In the genomic region with DNA sequence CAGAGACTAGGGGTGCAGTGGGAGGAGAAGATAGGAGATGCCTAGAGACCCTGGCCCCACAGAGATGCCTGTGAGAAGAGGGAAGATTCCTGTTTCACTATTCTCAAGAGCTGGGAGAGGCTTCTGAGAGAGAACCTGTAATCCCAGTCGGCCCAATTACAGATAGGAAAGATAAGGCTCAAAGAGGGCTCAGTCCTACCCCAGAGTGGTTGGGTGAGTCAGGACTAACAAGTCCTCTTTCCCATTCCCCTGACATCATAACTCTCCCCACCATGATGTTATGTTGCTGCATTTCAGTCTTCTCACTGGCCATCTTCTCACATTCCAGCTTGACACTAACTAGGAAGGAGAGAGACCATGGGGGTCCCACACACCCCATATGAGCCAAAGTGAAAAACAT, we compare ENCODE assay signal across 26 cellular contexts. TPM values are rescaled to one million over a fixed set of nuclear protein-coding genes. Genes with fewer than 3 reads are reported as not detected.
A peak's percentile ranks its signal among the peaks of the same experiment; 100 is the strongest.
DNase-seq lines count a peak whose midpoint lies in the region; ATAC-seq, FAIRE-seq and TF ChIP-seq lines count a peak whose summit lies in the region.
"Had no signal": no experiment of that assay in that cellular context is flagged by ENCODE, and none has a peak within 500 bp of the region (broad histone marks: within the 10 kb centered on the region; RNA-seq: fewer than 3 reads in every experiment).

No MANE protein-coding gene starts in this region.

- H3K27ac ChIP-seq in foreskin keratinocyte (no peak overlapping the region), trophoblast cell (ENCODE audit: low read depth, low read length) (no peak overlapping the region)
- H3K27ac ChIP-seq: cardiac muscle cell, transverse colon had no signal

- no peak for TF ChIP-seq CTCF in foreskin keratinocyte (conservative IDR thresholded peaks at IDR 0.05)

- no peak overlapping the region for H3K4me3 Mint-ChIP-seq in T-helper 17 cell
- H3K4me3 Mint-ChIP-seq in activated T-cell treated with anti-CD3 and anti-CD28 coated beads, Interleukin-2, amount 50 U/mL, for 4 hours = no peak overlapping the region
- H3K4me3 Mint-ChIP-seq: activated T-cell treated with anti-CD3 and anti-CD28 coated beads, Interleukin-2, amount 50 U/mL, for 72 hours; CD4-positive, CD25-positive, alpha-beta regulatory T cell had no signal

- H3K4me1 ChIP-seq in foreskin keratinocyte = no peaks in the 10 kb centered on the region
- H3K4me1 ChIP-seq in trophoblast cell (ENCODE audit: control insufficient read depth in 1 of 2, insufficient read depth in 2 of 2, low read length in 2 of 2) = peaks cover 9 to 14% of the 10 kb centered on the region in 2 experiments

- H2BK120ac ChIP-seq in trophoblast cell (ENCODE audit: insufficient read depth, low read length, poor library complexity) = no peak overlapping the region

- no peak overlapping the region for H4K12ac ChIP-seq in trophoblast cell (ENCODE audit: low read depth, low read length)

- WGBS in trophoblast cell (ENCODE audit: extremely low coverage, insufficient coverage, insufficient read length) = no CpG with 5 or more reads among the region's 1 CpG

- H3K9me3 Mint-ChIP-seq in activated T-cell treated with anti-CD3 and anti-CD28 coated beads, Interleukin-2, amount 50 U/mL, for 4 hours = no peaks in the 10 kb centered on the region
- H3K9me3 Mint-ChIP-seq: activated T-cell treated with anti-CD3 and anti-CD28 coated beads, Interleukin-2, amount 50 U/mL, for 72 hours had no signal

- no peak for TF ChIP-seq POLR2A in H54 (IDR thresholded peaks at IDR 0.05; ENCODE audit: low read depth, low read length)

- no peak overlapping the region for H3K14ac ChIP-seq in trophoblast cell (ENCODE audit: low read length)

- H2BK5ac ChIP-seq in trophoblast cell (ENCODE audit: low read depth, low read length, poor library complexity) = no peak overlapping the region

- H3K9me3 ChIP-seq in T-helper 17 cell (ENCODE audit: control insufficient read depth, low read length, poor library complexity, severe bottlenecking) (no peaks in the 10 kb centered on the region), trophoblast cell (ENCODE audit: insufficient read depth, low read depth, low read length) (no peaks in the 10 kb centered on the region)
- H3K9me3 ChIP-seq: heart left ventricle, transverse colon had no signal

- FAIRE-seq in H54 (lab: Jason Lieb, UNC) = peak; percentile 15
- FAIRE-seq: endometrium, G401.6 had no signal

- H3K4me1 Mint-ChIP-seq in T-helper 17 cell = peaks cover 11% of the 10 kb centered on the region
- no peaks in the 10 kb centered on the region for H3K4me1 Mint-ChIP-seq in activated T-cell treated with anti-CD3 and anti-CD28 coated beads, Interleukin-2, amount 50 U/mL, for 4 hours (ENCODE audit: low read depth)

- H3K36me3 Mint-ChIP-seq in T-helper 17 cell (ENCODE audit: low read depth) = peaks cover 11% of the 10 kb centered on the region
- peaks cover 4% of the 10 kb centered on the region for H3K36me3 Mint-ChIP-seq in activated T-cell treated with anti-CD3 and anti-CD28 coated beads, Interleukin-2, amount 50 U/mL, for 4 hours (ENCODE audit: insufficient read depth)

- H3K4me3 ChIP-seq in trophoblast cell (ENCODE audit: low read depth, low read length) = no peak overlapping the region
- H3K4me3 ChIP-seq: cardiac muscle cell, heart left ventricle, transverse colon had no signal

- H3K9ac ChIP-seq in trophoblast cell (ENCODE audit: low read length) = no peak overlapping the region

- no peak overlapping the region for H4K91ac ChIP-seq in trophoblast cell (ENCODE audit: low read depth, low read length)

- H3K79me1 ChIP-seq in trophoblast cell (ENCODE audit: low read length) = no peaks in the 10 kb centered on the region

- H4K8ac ChIP-seq in trophoblast cell (ENCODE audit: low read depth, low read length) = no peak overlapping the region

- H3K36me3 ChIP-seq in trophoblast cell (ENCODE audit: control insufficient read depth in 1 of 2, insufficient read depth in 2 of 2, low read length in 2 of 2) = peaks cover 0 to 2% of the 10 kb centered on the region in 2 experiments
- H3K36me3 ChIP-seq: cardiac muscle cell, heart left ventricle, transverse colon had no signal

- no peak overlapping the region for H3K4ac ChIP-seq in trophoblast cell (ENCODE audit: low read depth, low read length)

- no peak overlapping the region for H2AFZ ChIP-seq in trophoblast cell (ENCODE audit: insufficient read depth, low read length, poor library complexity)

- peaks cover 10% of the 10 kb centered on the region for H3K79me2 ChIP-seq in trophoblast cell (ENCODE audit: control insufficient read depth, insufficient read depth, low read length, poor library complexity)

- no peak overlapping the region for H3K18ac ChIP-seq in trophoblast cell (ENCODE audit: low read length)

- H3K4me2 ChIP-seq in trophoblast cell (ENCODE audit: low read length) = no peak overlapping the region

- DNase-seq in H54 (ENCODE audit: insufficient read length, low spot score) = no peak
- no peak for DNase-seq in T-helper 17 cell
- DNase-seq in foreskin keratinocyte = no peak
- peak; percentile 59 to 81 for DNase-seq in trophoblast cell
- DNase-seq in activated T-cell treated with anti-CD3 and anti-CD28 coated beads, Interleukin-2, amount 50 U/mL, for 4 hours = no peak
- DNase-seq in activated CD8-positive, alpha-beta memory T cell treated with anti-CD3 and anti-CD28 coated beads, Interleukin-2, amount 50 U/mL, for 4 hours = no peak
- no peak for DNase-seq in midbrain (lab: John Stamatoyannopoulos, UW)
- DNase-seq: activated CD4-positive, alpha-beta T cell treated with anti-CD3 and anti-CD28 coated beads for 4 hours; activated naive CD4-positive, alpha-beta T cell treated with Interleukin-2 at 50 U/mL for 16 hours; activated T-cell treated with anti-CD3 and anti-CD28 coated beads, Interleukin-2, amount 50 U/mL, for 72 hours; amniotic stem cell; CD4-positive, CD25-positive, alpha-beta regulatory T cell; cortex of kidney; heart left ventricle; Kasumi-1; left colon; NCI-H1694 treated with DMSO at 0.1 percent for 48 hours; NCI-H2171 treated with DMSO at 0.1 percent for 48 hours; stimulated activated CD8-positive, alpha-beta memory T cell treated with anti-CD3 and anti-CD28 coated beads, Interleukin-4, amount 100 ng/mL, for 48 hours; T-helper 2 cell; transverse colon had no signal

- peaks cover 53% of the 10 kb centered on the region for H3K27me3 Mint-ChIP-seq in T-helper 17 cell
- peaks cover 56% of the 10 kb centered on the region for H3K27me3 Mint-ChIP-seq in activated T-cell treated with anti-CD3 and anti-CD28 coated beads, Interleukin-2, amount 50 U/mL, for 4 hours (ENCODE audit: low read depth)

- no peak overlapping the region for H2BK12ac ChIP-seq in trophoblast cell (ENCODE audit: low read length)

- H3K27me3 ChIP-seq in foreskin keratinocyte (no peaks in the 10 kb centered on the region), trophoblast cell (ENCODE audit: insufficient read depth, low read length) (no peaks in the 10 kb centered on the region)
- H3K27me3 ChIP-seq: cardiac muscle cell, transverse colon had no signal

- no peak for ATAC-seq in T-helper 17 cell
- ATAC-seq in foreskin keratinocyte = peak; percentile 41
- no peak for ATAC-seq in HG02970 (IDR thresholded peaks at IDR 0.05; ENCODE audit: low FRiP score, unreplicated experiment)
- no peak for ATAC-seq in activated T-cell treated with anti-CD3 and anti-CD28 coated beads, Interleukin-2, amount 50 U/mL, for 4 hours
- ATAC-seq: activated T-cell treated with anti-CD3 and anti-CD28 coated beads, Interleukin-2, amount 50 U/mL, for 72 hours had no signal

- H3K23ac ChIP-seq in trophoblast cell (ENCODE audit: low read length) = no peak overlapping the region

- peak overlapping the region; percentile 32 for H3K27ac Mint-ChIP-seq in T-helper 17 cell
- H3K27ac Mint-ChIP-seq: activated T-cell treated with anti-CD3 and anti-CD28 coated beads, Interleukin-2, amount 50 U/mL, for 72 hours; CD4-positive, CD25-positive, alpha-beta regulatory T cell had no signal

- H2AK5ac ChIP-seq in trophoblast cell (ENCODE audit: low read length) = no peak overlapping the region

RNA-seq across cellular contexts. Expression of a gene that starts 17.9 kb away (rescaled TPM):
- total RNA-seq in T-helper 17 cell = 10 to 100 TPM; 12.9 to 31.3 TPM
- total RNA-seq in foreskin keratinocyte = 61.3 and 66.7 TPM in 2 replicates
- polyA plus RNA-seq in foreskin keratinocyte = 7.2 and 8.2 TPM in 2 replicates
- 30.4 and 31.2 TPM in 2 replicates for polyA plus RNA-seq in trophoblast cell (2013)
- 10 to 100 TPM; 15.7 to 19.9 (median 18.7) TPM for total RNA-seq in activated T-cell treated with anti-CD3 and anti-CD28 coated beads, Interleukin-2, amount 50 U/mL, for 4 hours

RNA-seq across cellular contexts. Expression of a gene that starts 29.0 kb away (rescaled TPM):
- total RNA-seq in T-helper 17 cell (under 1 TPM; 0.10 to 0.32 TPM), foreskin keratinocyte (2.7 and 3.4 TPM in 2 replicates)
- polyA plus RNA-seq in foreskin keratinocyte = 4.1 and 4.2 TPM in 2 replicates
- polyA plus RNA-seq in trophoblast cell (2013) = 5.9 and 6.1 TPM in 2 replicates
- total RNA-seq in activated T-cell treated with anti-CD3 and anti-CD28 coated beads, Interleukin-2, amount 50 U/mL, for 4 hours = under 1 TPM; 0.23 to 0.43 (median 0.26) TPM
- total RNA-seq: mononuclear cell had no signal

Comparison
In these comparisons a context has a peak if more than half of its experiments do, and no peak if none do; other contexts are left out.
1. DNase-seq: peak in trophoblast cell (2 of 2); none in H54 (single experiment), T-helper 17 cell (0 of 3), foreskin keratinocyte (0 of 2), activated T-cell treated with anti-CD3 and anti-CD28 coated beads, Interleukin-2, amount 50 U/mL, for 4 hours (single experiment), activated CD8-positive, alpha-beta memory T cell treated with anti-CD3 and anti-CD28 coated beads, Interleukin-2, amount 50 U/mL, for 4 hours (single experiment) and midbrain (single experiment).